ENCODE assay signal across 8 cellular contexts in the genomic region with DNA sequence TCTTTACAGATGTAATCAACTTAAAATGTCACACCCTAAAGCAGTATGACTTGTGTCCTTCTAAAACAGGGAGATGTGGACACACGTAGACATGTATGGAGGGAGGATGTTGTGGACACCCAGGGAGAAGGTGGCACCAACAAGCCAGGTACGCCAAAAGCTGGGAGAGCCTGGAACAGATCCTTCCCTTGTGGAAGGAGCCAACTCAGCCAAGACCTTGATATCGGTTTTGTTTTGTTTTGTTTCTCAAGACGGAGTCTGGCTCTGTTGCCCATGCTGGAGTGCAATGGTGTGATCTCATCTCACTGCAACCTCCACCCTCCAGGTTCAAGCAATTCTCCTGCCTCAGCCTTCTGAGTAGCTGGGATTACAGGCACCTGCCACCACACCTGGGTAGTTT. TPM values are rescaled to one million over a fixed set of nuclear protein-coding genes. Genes with fewer than 3 reads are reported as not detected.
DNase-seq lines count a peak whose midpoint lies in the region; ATAC-seq and TF ChIP-seq lines count a peak whose summit lies in the region.
"Had no signal": no experiment of that assay in that cellular context is flagged by ENCODE, and none has a peak within 500 bp of the region (broad histone marks: within the 10 kb centered on the region; RNA-seq: fewer than 3 reads in every experiment).

No MANE protein-coding gene starts in this region.

- H3K36me3 ChIP-seq in MG63 (no peaks in the 10 kb centered on the region), smooth muscle cell (ENCODE audit: low read depth) (no peaks in the 10 kb centered on the region)

- ATAC-seq in foreskin keratinocyte: no peak
- ATAC-seq in activated CD4-positive, alpha-beta T cell treated with anti-CD3 and anti-CD28 coated beads for 36 hours: no peak

- H3K9me3 ChIP-seq in MG63 (no peaks in the 10 kb centered on the region), smooth muscle cell (replicated peaks; ENCODE audit: low read depth) (no peaks in the 10 kb centered on the region)

- CTCF ChIA-PET in activated CD4-positive, alpha-beta T cell treated with anti-CD3 and anti-CD28 coated beads for 36 hours (lab: Charles Lee): interaction anchor here (1.0 to 1.4 kb wide), 3 partner anchors 11 to 257 kb away, joined by 3 to 4 read pairs (median 3); no protein-coding TSS in a partner anchor

- peaks cover 24% of the 10 kb centered on the region for H3K4me1 ChIP-seq in foreskin keratinocyte
- peaks cover 13% of the 10 kb centered on the region for H3K4me1 ChIP-seq in smooth muscle cell (ENCODE audit: low read depth)

- peak overlapping the region; percentile 87 for H3K4me2 ChIP-seq in smooth muscle cell

- H3K27me3 ChIP-seq in MG63: no peaks in the 10 kb centered on the region
- H3K27me3 ChIP-seq in foreskin keratinocyte: no peaks in the 10 kb centered on the region
- no peaks in the 10 kb centered on the region for H3K27me3 ChIP-seq in smooth muscle cell (ENCODE audit: low read depth)

- peak overlapping the region; percentile 93 for H3K27ac ChIP-seq in foreskin keratinocyte
- H3K27ac ChIP-seq in smooth muscle cell (ENCODE audit: low read depth): peak overlapping the region; percentile 98

- 80% methylated on average over 4 of the region's 4 CpGs for WGBS in smooth muscle cell (ENCODE audit: low lambda C conversion rate)

- H3K27ac Mint-ChIP-seq in activated T-helper 2 cell treated with anti-CD3 and anti-CD28 coated beads, Interferon-gamma antibody, Interleukin-2, Interleukin-4, amounts not matched to agents 10 μg/mL and 5 μg/mL and 100 μg/mL, durations not matched to agents 14 hours and 24 hours and 36 hours: peak overlapping the region; percentile 90
- no peak overlapping the region for H3K27ac Mint-ChIP-seq in activated CD4-positive, alpha-beta T cell treated with anti-CD3 and anti-CD28 coated beads for 36 hours
- H3K27ac Mint-ChIP-seq: T-helper 1 cell treated with Interleukin-12 subunit alpha and Interleukin-12 subunit beta and Interleukin-4 antibody, amounts not matched to agents 30 μg/mL and 1 μg/mL, for 36 hours had no signal

- no peaks in the 10 kb centered on the region for H3K79me2 ChIP-seq in smooth muscle cell (ENCODE audit: low read depth)

- H3K4me3 ChIP-seq in MG63: peak overlapping the region; percentile 47
- peak overlapping the region; percentile 34 for H3K4me3 ChIP-seq in smooth muscle cell

- H3K9ac ChIP-seq in smooth muscle cell (ENCODE audit: low read depth): peak overlapping the region; percentile 91

- H3K4me3 Mint-ChIP-seq in activated T-helper 2 cell treated with anti-CD3 and anti-CD28 coated beads, Interferon-gamma antibody, Interleukin-2, Interleukin-4, amounts not matched to agents 10 μg/mL and 5 μg/mL and 100 μg/mL, durations not matched to agents 14 hours and 24 hours and 36 hours (ENCODE audit: low read depth): no peak overlapping the region
- no peak overlapping the region for H3K4me3 Mint-ChIP-seq in activated CD4-positive, alpha-beta T cell treated with anti-CD3 and anti-CD28 coated beads for 36 hours

- TF ChIP-seq CTCF in foreskin keratinocyte (conservative IDR thresholded peaks at IDR 0.05) (no peak), smooth muscle cell (IDR thresholded peaks at IDR 0.05; ENCODE audit: borderline replicate concordance, insufficient read depth, poor library complexity, severe bottlenecking) (no peak)

- no peaks in the 10 kb centered on the region for H3K36me3 Mint-ChIP-seq in activated T-helper 2 cell treated with anti-CD3 and anti-CD28 coated beads, Interferon-gamma antibody, Interleukin-2, Interleukin-4, amounts not matched to agents 10 μg/mL and 5 μg/mL and 100 μg/mL, durations not matched to agents 14 hours and 24 hours and 36 hours (ENCODE audit: low read depth)
- H3K36me3 Mint-ChIP-seq in activated CD4-positive, alpha-beta T cell treated with anti-CD3 and anti-CD28 coated beads for 36 hours (ENCODE audit: low read depth): no peaks in the 10 kb centered on the region

- no peaks in the 10 kb centered on the region for H3K27me3 Mint-ChIP-seq in activated T-helper 2 cell treated with anti-CD3 and anti-CD28 coated beads, Interferon-gamma antibody, Interleukin-2, Interleukin-4, amounts not matched to agents 10 μg/mL and 5 μg/mL and 100 μg/mL, durations not matched to agents 14 hours and 24 hours and 36 hours (ENCODE audit: low read depth)
- H3K27me3 Mint-ChIP-seq in activated CD4-positive, alpha-beta T cell treated with anti-CD3 and anti-CD28 coated beads for 36 hours: peaks cover 30% of the 10 kb centered on the region

- POLR2A ChIA-PET in activated CD4-positive, alpha-beta T cell treated with anti-CD3 and anti-CD28 coated beads for 36 hours (lab: Charles Lee): no interaction called here

- no peaks in the 10 kb centered on the region for H4K20me1 ChIP-seq in smooth muscle cell (ENCODE audit: low read depth)

- H3F3A ChIP-seq in smooth muscle cell (ENCODE audit: low read depth): peaks cover 25% of the 10 kb centered on the region

- H2AFZ ChIP-seq in smooth muscle cell (ENCODE audit: low read depth): no peak overlapping the region

- intact Hi-C loops in activated T-helper 2 cell treated with anti-CD3 and anti-CD28 coated beads, Interferon-gamma antibody, Interleukin-2, Interleukin-4, amounts not matched to agents 10 μg/mL and 5 μg/mL and 100 μg/mL, durations not matched to agents 14 hours and 24 hours and 36 hours (cut with micrococcal nuclease): loop anchor here (2.0 kb wide), 2 partner anchors 40 to 48 kb away; no protein-coding TSS in a partner anchor
- intact Hi-C loops in activated CD4-positive, alpha-beta T cell treated with anti-CD3 and anti-CD28 coated beads for 36 hours (cut with DNase I, micrococcal nuclease): loop anchor here in 1 of 2 experiments (1.0 kb wide), 1 partner anchor 46 kb away; a partner anchor contains a TSS

- no peaks in the 10 kb centered on the region for H3K9me3 Mint-ChIP-seq in activated T-helper 2 cell treated with anti-CD3 and anti-CD28 coated beads, Interferon-gamma antibody, Interleukin-2, Interleukin-4, amounts not matched to agents 10 μg/mL and 5 μg/mL and 100 μg/mL, durations not matched to agents 14 hours and 24 hours and 36 hours
- no peaks in the 10 kb centered on the region for H3K9me3 Mint-ChIP-seq in activated CD4-positive, alpha-beta T cell treated with anti-CD3 and anti-CD28 coated beads for 36 hours (ENCODE audit: low read depth)
- H3K9me3 Mint-ChIP-seq: T-helper 1 cell treated with Interleukin-12 subunit alpha and Interleukin-12 subunit beta and Interleukin-4 antibody, amounts not matched to agents 30 μg/mL and 1 μg/mL, for 36 hours had no signal

- peak; percentile 39 for DNase-seq in MG63
- DNase-seq in activated T-helper 2 cell treated with anti-CD3 and anti-CD28 coated beads, Interferon-gamma antibody, Interleukin-2, Interleukin-4, amounts not matched to agents 10 μg/mL and 5 μg/mL and 100 μg/mL, durations not matched to agents 14 hours and 24 hours and 36 hours (ENCODE audit: low spot score): no peak
- DNase-seq in foreskin keratinocyte: no peak
- DNase-seq in smooth muscle cell (lab: John Stamatoyannopoulos, UW; ENCODE audit: unreplicated experiment): no peak
- DNase-seq in activated CD4-positive, alpha-beta T cell treated with anti-CD3 and anti-CD28 coated beads for 36 hours: no peak
- no peak for DNase-seq in DMS153 treated with DMSO at 0.1 percent for 48 hours (lab: John Stamatoyannopoulos, UW; ENCODE audit: unreplicated experiment)
- no peak for DNase-seq in activated gamma-delta T cell (lab: John Stamatoyannopoulos, UW)

- H3K4me1 Mint-ChIP-seq in activated T-helper 2 cell treated with anti-CD3 and anti-CD28 coated beads, Interferon-gamma antibody, Interleukin-2, Interleukin-4, amounts not matched to agents 10 μg/mL and 5 μg/mL and 100 μg/mL, durations not matched to agents 14 hours and 24 hours and 36 hours (ENCODE audit: low read depth): peaks cover 29% of the 10 kb centered on the region
- peaks cover 14% of the 10 kb centered on the region for H3K4me1 Mint-ChIP-seq in activated CD4-positive, alpha-beta T cell treated with anti-CD3 and anti-CD28 coated beads for 36 hours

RNA-seq across cellular contexts. Expression of a gene that starts 45.6 kb away (rescaled TPM):
- total RNA-seq in MG63 (2014; rRNA removed; shearing (Covaris generic); ENCODE audit: low replicate concordance): 4.9 and 11.6 TPM in 2 replicates
- total RNA-seq in activated T-helper 2 cell treated with anti-CD3 and anti-CD28 coated beads, Interferon-gamma antibody, Interleukin-2, Interleukin-4, amounts not matched to agents 10 μg/mL and 5 μg/mL and 100 μg/mL, durations not matched to agents 14 hours and 24 hours and 36 hours: 34.2 and 35.8 TPM in 2 replicates
- total RNA-seq in foreskin keratinocyte (12.0 and 14.4 TPM in 2 replicates), smooth muscle cell (2.0 and 3.6 TPM in 2 replicates)
- polyA plus RNA-seq in foreskin keratinocyte (9.4 and 10.5 TPM in 2 replicates), smooth muscle cell (4.4 and 5.3 TPM in 2 replicates)
- 10 to 100 TPM; 33.2 to 36.3 TPM for total RNA-seq in activated CD4-positive, alpha-beta T cell treated with anti-CD3 and anti-CD28 coated beads for 36 hours

RNA-seq across cellular contexts. Expression of a gene that starts 49.1 kb away (rescaled TPM):
- total RNA-seq in MG63 (2014; rRNA removed; shearing (Covaris generic); ENCODE audit: low replicate concordance): not detected in 2 replicates
- 0.39 TPM in 1 of 2 replicates, not detected in the other for total RNA-seq in activated T-helper 2 cell treated with anti-CD3 and anti-CD28 coated beads, Interferon-gamma antibody, Interleukin-2, Interleukin-4, amounts not matched to agents 10 μg/mL and 5 μg/mL and 100 μg/mL, durations not matched to agents 14 hours and 24 hours and 36 hours
- not detected in 2 replicates for total RNA-seq in foreskin keratinocyte
- polyA plus RNA-seq in foreskin keratinocyte: 0.03 TPM in 1 of 2 replicates, not detected in the other
- not detected in 2 replicates for total RNA-seq in smooth muscle cell
- 0.84 TPM in 1 of 2 replicates, not detected in the other for polyA plus RNA-seq in smooth muscle cell
- not detected for total RNA-seq in activated CD4-positive, alpha-beta T cell treated with anti-CD3 and anti-CD28 coated beads for 36 hours
